In genomic region chr7:131068604-131069021, GRCh38 we compare ENCODE assay signal across 8 cellular contexts.
A peak's percentile ranks its signal among the peaks of the same experiment; 100 is the strongest.
DNase-seq lines count a peak whose midpoint lies in the region; ATAC-seq, FAIRE-seq and TF ChIP-seq lines count a peak whose summit lies in the region.

No MANE protein-coding gene starts in this region.

- no peak for DNase-seq in CD4-positive, CD25-positive, alpha-beta regulatory T cell
- DNase-seq in IMR-90 = peak; percentile 65
- DNase-seq in bronchial epithelial cell (ENCODE audit: low read depth) = peak; percentile 8
- no peak for DNase-seq in naive thymus-derived CD4-positive, alpha-beta T cell
- no peak for DNase-seq in mucosa of descending colon
- DNase-seq in UCSD-AML1 (lab: John Stamatoyannopoulos, UW; ENCODE audit: unreplicated experiment) = no peak

- H3K9me3 ChIP-seq in CD4-positive, CD25-positive, alpha-beta regulatory T cell (ENCODE audit: control insufficient read depth in 2 of 2, low read length in 2 of 2) = no peaks in the 10 kb centered on the region
- H3K9me3 ChIP-seq in IMR-90 (ENCODE audit: control insufficient read depth, insufficient read depth, low read length) = no peaks in the 10 kb centered on the region
- H3K9me3 ChIP-seq in naive thymus-derived CD4-positive, alpha-beta T cell (ENCODE audit: control insufficient read depth in 2 of 3, low read length in 3 of 3) = no peaks in the 10 kb centered on the region
- no peaks in the 10 kb centered on the region for H3K9me3 ChIP-seq in mucosa of descending colon

- H4K91ac ChIP-seq in IMR-90 (ENCODE audit: insufficient read depth, low read depth, low read length) = no peak overlapping the region

- H3K4me2 ChIP-seq in IMR-90 (ENCODE audit: low read depth, low read length) = no peak overlapping the region

- peak; percentile 53 for TF ChIP-seq RAD21 in IMR-90 (IDR thresholded peaks at IDR 0.05; ENCODE audit: low read length)

- TF ChIP-seq POLR2A in IMR-90 (IDR thresholded peaks at IDR 0.05; ENCODE audit: low read depth, low read length) = no peak

- no CpG with 5 or more reads among the region's 2 CpGs for WGBS in IMR-90 (ENCODE audit: extremely low coverage in 2 of 2, insufficient read length in 1 of 2), 2 experiments

- H2BK120ac ChIP-seq in IMR-90 (ENCODE audit: low read depth, low read length) = no peak overlapping the region

- H3K18ac ChIP-seq in IMR-90 (ENCODE audit: low read depth, low read length) = no peak overlapping the region

- no peak overlapping the region for H2BK15ac ChIP-seq in IMR-90 (ENCODE audit: low read depth, low read length)

- H2AK9ac ChIP-seq in IMR-90 (replicated peaks; ENCODE audit: low read depth, low read length, poor library complexity) = no peak overlapping the region

- peaks cover 6% of the 10 kb centered on the region for H3K36me3 Mint-ChIP-seq in CD4-positive, CD25-positive, alpha-beta regulatory T cell
- peaks cover 0 to 13% (median 4%) of the 10 kb centered on the region in 5 donors for H3K36me3 Mint-ChIP-seq in naive thymus-derived CD4-positive, alpha-beta T cell

- H3K27ac ChIP-seq in CD4-positive, CD25-positive, alpha-beta regulatory T cell (ENCODE audit: insufficient read depth, low read length, poor library complexity, severe bottlenecking) = peak overlapping the region; percentile 52
- H3K27ac ChIP-seq in IMR-90 (ENCODE audit: insufficient read depth, low read length) = no peak overlapping the region
- H3K27ac ChIP-seq in naive thymus-derived CD4-positive, alpha-beta T cell (ENCODE audit: low read depth, low read length) = no peak overlapping the region

- H3K4ac ChIP-seq in IMR-90 (ENCODE audit: low read depth, low read length) = no peak overlapping the region

- no peak overlapping the region for H2AK5ac ChIP-seq in IMR-90 (ENCODE audit: low read depth, low read length)

- peak overlapping the region in 2 of 4 donors; percentile 8 to 13 for H3K4me3 Mint-ChIP-seq in CD4-positive, CD25-positive, alpha-beta regulatory T cell
- peak overlapping the region in 1 of 10 donors; percentile 78 for H3K4me3 Mint-ChIP-seq in naive thymus-derived CD4-positive, alpha-beta T cell

- H3K9ac ChIP-seq in IMR-90 (ENCODE audit: low read depth, low read length) = no peak overlapping the region

- ATAC-seq in CD4-positive, CD25-positive, alpha-beta regulatory T cell (ENCODE audit: low read depth in 2 of 2) = peak; percentile 20 to 32
- ATAC-seq in IMR-90 (ENCODE audit: low read depth) (peak; percentile 50), mucosa of descending colon (no peak), GM19035 (IDR thresholded peaks at IDR 0.05; ENCODE audit: unreplicated experiment) (no peak), HG03280 (IDR thresholded peaks at IDR 0.05; ENCODE audit: unreplicated experiment) (no peak)
- no peak for ATAC-seq in naive thymus-derived CD4-positive, alpha-beta T cell

- intact Hi-C loops in IMR-90 (cut with micrococcal nuclease) (loop anchor here (1.0 to 5.0 kb wide), 4 partner anchors 38 to 356 kb away; partner anchors contain the start of gene MKLN1), mucosa of descending colon (cut with DNase I, micrococcal nuclease) (no loop called here)
- intact Hi-C loops in naive thymus-derived CD4-positive, alpha-beta T cell (cut with micrococcal nuclease) = loop anchor here (1.0 to 2.0 kb wide), 8 partner anchors 36 to 445 kb away; partner anchors contain the start of gene MKLN1 (in 1 of the 2)

- peaks cover 23 to 59% of the 10 kb centered on the region in 2 experiments for H3K79me1 ChIP-seq in IMR-90 (ENCODE audit: low read depth in 1 of 2, low read length in 2 of 2)

- no peak overlapping the region for H2BK5ac ChIP-seq in IMR-90 (ENCODE audit: low read depth, low read length, poor library complexity, severe bottlenecking)

- H3K56ac ChIP-seq in IMR-90 (ENCODE audit: extremely low read depth, insufficient read depth, low read length) = no peak overlapping the region

- no peak overlapping the region for H2BK20ac ChIP-seq in IMR-90 (ENCODE audit: low read depth, low read length)

- TF ChIP-seq CTCF in IMR-90 (conservative IDR thresholded peaks at IDR 0.05; ENCODE audit: low read depth, low read length) = peak; percentile 64
- TF ChIP-seq CTCF in bronchial epithelial cell (IDR thresholded peaks at IDR 0.05; ENCODE audit: insufficient read depth, low read length, severe bottlenecking) = peak; percentile 5
- no peak for TF ChIP-seq CTCF in mucosa of descending colon (IDR thresholded peaks at IDR 0.05)

- H4K5ac ChIP-seq in IMR-90 (ENCODE audit: low read depth, low read length) = no peak overlapping the region

- peak overlapping the region; percentile 13 to 92 (median 52) for H3K27ac Mint-ChIP-seq in CD4-positive, CD25-positive, alpha-beta regulatory T cell
- peak overlapping the region in 8 of 9 donors; percentile 39 to 93 (median 68) for H3K27ac Mint-ChIP-seq in naive thymus-derived CD4-positive, alpha-beta T cell

- H3K23ac ChIP-seq in IMR-90 (ENCODE audit: low read depth, low read length) = no peak overlapping the region

- H2AFZ ChIP-seq in IMR-90 (replicated peaks; ENCODE audit: low read length, poor library complexity) = no peak overlapping the region

- peaks cover 5% of the 10 kb centered on the region for H3K27me3 Mint-ChIP-seq in CD4-positive, CD25-positive, alpha-beta regulatory T cell
- H3K27me3 Mint-ChIP-seq in naive thymus-derived CD4-positive, alpha-beta T cell = no peaks in the 10 kb centered on the region

- in situ Hi-C loops in IMR-90 (cut with MboI; ENCODE audit: low sequenced_read_pairs) = no loop called here

- peaks cover 0 to 2% (median 0%) of the 10 kb centered on the region in 7 donors for H3K9me3 Mint-ChIP-seq in CD4-positive, CD25-positive, alpha-beta regulatory T cell
- H3K9me3 Mint-ChIP-seq in naive thymus-derived CD4-positive, alpha-beta T cell = peaks cover 0 to 1% (median 0%) of the 10 kb centered on the region in 11 donors

- peaks cover 38% of the 10 kb centered on the region for H3K36me3 ChIP-seq in CD4-positive, CD25-positive, alpha-beta regulatory T cell (ENCODE audit: control insufficient read depth, insufficient read depth, low read length)
- H3K36me3 ChIP-seq in IMR-90 (ENCODE audit: control insufficient read depth, insufficient read depth, low read length) = peaks cover 4% of the 10 kb centered on the region; the same call in 1 of the 2 replicates
- no peaks in the 10 kb centered on the region for H3K36me3 ChIP-seq in bronchial epithelial cell (ENCODE audit: control insufficient read depth, insufficient read depth, low read length)
- peaks cover 0 to 6% (median 5%) of the 10 kb centered on the region in 3 experiments for H3K36me3 ChIP-seq in naive thymus-derived CD4-positive, alpha-beta T cell (ENCODE audit: control insufficient read depth in 2 of 3, insufficient read depth in 3 of 3, low read length in 3 of 3)
- no peaks in the 10 kb centered on the region for H3K36me3 ChIP-seq in mucosa of descending colon (ENCODE audit: low read depth)

- H4K8ac ChIP-seq in IMR-90 (ENCODE audit: low read depth in 2 of 2, low read length in 2 of 2) = no peak overlapping the region

- H3K9me1 ChIP-seq in IMR-90 (ENCODE audit: insufficient read depth, low read length) = peaks cover 10% of the 10 kb centered on the region

- no peak overlapping the region for H3K14ac ChIP-seq in IMR-90 (replicated peaks; ENCODE audit: low read depth, low read length)

- no peaks in the 10 kb centered on the region for H3K27me3 ChIP-seq in CD4-positive, CD25-positive, alpha-beta regulatory T cell (ENCODE audit: control insufficient read depth, insufficient read depth, low read length)
- no peaks in the 10 kb centered on the region for H3K27me3 ChIP-seq in IMR-90 (ENCODE audit: control insufficient read depth, insufficient read depth, low read length)
- H3K27me3 ChIP-seq in bronchial epithelial cell (ENCODE audit: control insufficient read depth, insufficient read depth, low read length) = no peaks in the 10 kb centered on the region
- no peaks in the 10 kb centered on the region for H3K27me3 ChIP-seq in naive thymus-derived CD4-positive, alpha-beta T cell (ENCODE audit: control insufficient read depth in 2 of 2, insufficient read depth in 2 of 2, low read length in 2 of 2)

- no peak for FAIRE-seq in bronchial epithelial cell (lab: Jason Lieb, UNC)

- peaks cover 68% of the 10 kb centered on the region for H3K4me1 ChIP-seq in CD4-positive, CD25-positive, alpha-beta regulatory T cell (ENCODE audit: control insufficient read depth, insufficient read depth, low read length, poor library complexity, severe bottlenecking)
- H3K4me1 ChIP-seq in IMR-90 (ENCODE audit: control insufficient read depth, insufficient read depth, low read length) (peaks cover 10% of the 10 kb centered on the region), mucosa of descending colon (ENCODE audit: low read depth) (peaks cover 15% of the 10 kb centered on the region)
- H3K4me1 ChIP-seq in naive thymus-derived CD4-positive, alpha-beta T cell (ENCODE audit: control insufficient read depth in 2 of 2, insufficient read depth in 2 of 2, low read length in 2 of 2) = peaks cover 36 to 42% of the 10 kb centered on the region in 2 donors

- H4K20me1 ChIP-seq in IMR-90 (ENCODE audit: insufficient read depth, low read length) = peaks cover 31% of the 10 kb centered on the region; the same call in 1 of the 2 replicates

- H3K4me3 ChIP-seq in CD4-positive, CD25-positive, alpha-beta regulatory T cell (ENCODE audit: low read depth, low read length) = peak overlapping the region; percentile 6
- H3K4me3 ChIP-seq in IMR-90 (ENCODE audit: insufficient read depth, low read depth, low read length) = no peak overlapping the region
- H3K4me3 ChIP-seq in bronchial epithelial cell (ENCODE audit: low read depth, low read length) = no peak overlapping the region
- no peak overlapping the region for H3K4me3 ChIP-seq in naive thymus-derived CD4-positive, alpha-beta T cell (ENCODE audit: low read length)
- H3K4me3 ChIP-seq in mucosa of descending colon = no peak overlapping the region

- dilution Hi-C loops in IMR-90 (cut with HindIII; ENCODE audit: low sequenced_read_pairs, unreplicated experiment) = no loop called here

- CTCF ChIA-PET in IMR-90 (lab: Yijun Ruan, JAX) = interaction anchor here (0.5 to 1.7 kb wide), 9 partner anchors 11 to 312 kb away, joined by 3 to 4 read pairs (median 3); no protein-coding TSS in a partner anchor
- CTCF ChIA-PET in naive thymus-derived CD4-positive, alpha-beta T cell (lab: Charles Lee) = interaction anchor here (0.7 to 1.4 kb wide), 5 partner anchors 28 to 236 kb away, joined by 4 read pairs; no protein-coding TSS in a partner anchor

- POLR2A ChIA-PET in IMR-90 (lab: Charles Lee; ENCODE audit: unreplicated experiment) = no interaction called here
- POLR2A ChIA-PET in naive thymus-derived CD4-positive, alpha-beta T cell (lab: Charles Lee) = interaction anchor here (1.0 to 1.7 kb wide), 2 partner anchors 9 to 11 kb away, joined by 4 read pairs; no protein-coding TSS in a partner anchor

- no TSS peak for BruUV-seq in IMR-90 (replicated peaks; lab: Mats Ljungman, UMichigan)

- H3K4me1 Mint-ChIP-seq in CD4-positive, CD25-positive, alpha-beta regulatory T cell = peaks cover 49 to 88% (median 71%) of the 10 kb centered on the region in 4 donors
- peaks cover 50 to 94% (median 57%) of the 10 kb centered on the region in 7 donors for H3K4me1 Mint-ChIP-seq in naive thymus-derived CD4-positive, alpha-beta T cell

TF ChIP-seq in IMR-90, 13 proteins besides CTCF, POLR2A, EP300 and RAD21:
- TF ChIP-seq FOS (IDR thresholded peaks at IDR 0.05; ENCODE audit: low read depth, low read length) (no peak), SMC3 (IDR thresholded peaks at IDR 0.05; ENCODE audit: low read depth, low read length) (peak; percentile 17; the same call in 1 of the 2 replicates)

Comparison
In these comparisons a context has a peak if more than half of its experiments do, and no peak if none do; other contexts are left out.
1. ATAC-seq: peak in CD4-positive, CD25-positive, alpha-beta regulatory T cell (2 of 2) and IMR-90 (single experiment); none in naive thymus-derived CD4-positive, alpha-beta T cell (single experiment), mucosa of descending colon (single experiment), GM19035 (single experiment) and HG03280 (single experiment).
2. DNase-seq: peak in IMR-90 (single experiment) and bronchial epithelial cell (single experiment); none in CD4-positive, CD25-positive, alpha-beta regulatory T cell (0 of 3), naive thymus-derived CD4-positive, alpha-beta T cell (0 of 9), mucosa of descending colon (0 of 3) and UCSD-AML1 (single experiment).
3. intact Hi-C loops: an anchor here in IMR-90 (1.0 to 5.0 kb wide) and naive thymus-derived CD4-positive, alpha-beta T cell (1.0 to 2.0 kb wide); none called in mucosa of descending colon.